In the genomic region with DNA sequence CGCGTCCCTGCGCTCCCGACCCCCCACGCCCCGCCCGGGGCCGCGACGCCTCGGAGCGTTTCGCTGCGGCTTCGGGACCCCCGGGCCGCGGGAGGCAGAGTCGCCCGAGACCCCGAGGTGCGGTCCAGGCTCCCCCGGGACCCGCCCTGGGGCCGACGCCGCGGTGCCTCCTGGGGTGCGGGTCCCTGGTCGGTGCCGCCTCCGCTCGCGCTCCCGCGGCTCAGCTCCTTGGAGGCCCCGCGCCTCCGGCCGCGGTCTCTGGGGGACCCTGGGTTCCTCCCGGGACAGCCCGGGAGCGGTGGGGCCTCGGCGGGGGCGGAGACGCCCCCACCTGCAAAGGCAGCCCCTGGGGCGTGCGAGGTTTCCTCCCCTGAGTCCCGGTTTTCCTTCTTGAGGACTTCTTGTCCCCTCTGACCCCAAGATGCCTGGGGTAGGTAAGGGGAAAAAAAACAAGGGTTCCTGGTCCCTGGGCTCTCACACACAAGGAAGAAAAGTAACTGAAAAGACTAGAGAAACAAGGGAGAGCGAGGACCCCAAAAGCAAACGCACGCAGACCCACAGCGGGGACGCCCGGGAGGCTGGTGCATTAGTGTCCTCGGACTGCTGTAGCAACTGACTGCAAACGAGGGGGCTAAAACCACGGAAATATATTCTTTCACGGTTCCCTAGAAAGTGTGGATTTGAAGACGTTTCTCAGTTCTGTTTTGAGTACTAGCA, we compare ENCODE assay signal across 8 cellular contexts. TPM values are rescaled to one million over a fixed set of nuclear protein-coding genes. Genes with fewer than 3 reads are reported as not detected.
DNase-seq lines count a peak whose midpoint lies in the region; ATAC-seq and TF ChIP-seq lines count a peak whose summit lies in the region.

No MANE protein-coding gene starts in this region.

- peaks cover 0 to 15% (median 0%) of the 10 kb centered on the region in 11 experiments; a peak in 5 of 22 replicates for H4K20me1 ChIP-seq in BLaER1 treated with 17β-estradiol and CSF1 and Interleukin-3, amounts not matched to agents 10 nM and 100 nM

- H3K9ac ChIP-seq in BLaER1 treated with 17β-estradiol and CSF1 and Interleukin-3, amounts not matched to agents 10 nM and 100 nM = peak overlapping the region; percentile 81 to 96 (median 88)

- intact Hi-C loops in heart left ventricle (cut with DNase I) = loop anchor here in 3 of 10 donors (1.0 to 5.0 kb wide), 3 partner anchors 57 to 105 kb away; partner anchors contain the start of gene THOP1 (in 2 of the 3)

- no peak for TF ChIP-seq POLR2A in heart left ventricle (IDR thresholded peaks at IDR 0.05)

- H3K36me3 ChIP-seq in BLaER1 treated with 17β-estradiol and CSF1 and Interleukin-3, amounts not matched to agents 10 nM and 100 nM = peaks cover 23 to 49% (median 33%) of the 10 kb centered on the region in 11 experiments
- H3K36me3 ChIP-seq in WERI-Rb-1 (peaks cover 5% of the 10 kb centered on the region; the same call in 1 of the 2 replicates), heart left ventricle (peaks cover 0 to 6% (median 0%) of the 10 kb centered on the region in 9 donors)

- H3K4me1 ChIP-seq in BLaER1 treated with 17β-estradiol and CSF1 and Interleukin-3, amounts not matched to agents 10 nM and 100 nM = peaks cover 14 to 39% (median 23%) of the 10 kb centered on the region in 10 experiments
- peaks cover 0 to 33% (median 16%) of the 10 kb centered on the region in 12 donors for H3K4me1 ChIP-seq in heart left ventricle

- 2 to 8% (median 5%) methylated on average over 18 to 62 of the region's 62 CpGs for WGBS in heart left ventricle, 4 donors

- no peak for DNase-seq in WERI-Rb-1
- no peak for DNase-seq in heart left ventricle
- no peak for DNase-seq in skeletal muscle cell (ENCODE audit: low read depth)
- no peak for DNase-seq in amniotic stem cell (lab: John Stamatoyannopoulos, UW)
- DNase-seq in left lobe of liver (ENCODE audit: low spot score) = no peak
- DNase-seq in T1000 (lab: John Stamatoyannopoulos, UW) = no peak

- peak overlapping the region; percentile 85 to 100 (median 99) for H3K4me2 ChIP-seq in BLaER1 treated with 17β-estradiol and CSF1 and Interleukin-3, amounts not matched to agents 10 nM and 100 nM

- ATAC-seq in GM21825 (IDR thresholded peaks at IDR 0.05; ENCODE audit: unreplicated experiment) (peak; percentile 23), heart left ventricle (no peak), left lobe of liver (no peak)

- H3K9me3 ChIP-seq in BLaER1 treated with 17β-estradiol and CSF1 and Interleukin-3, amounts not matched to agents 10 nM and 100 nM (replicated peaks in 1 of 11) = peaks cover 61 to 73% (median 69%) of the 10 kb centered on the region in 11 experiments
- H3K9me3 ChIP-seq in WERI-Rb-1 (ENCODE audit: severe bottlenecking) = peaks cover 5% of the 10 kb centered on the region
- peaks cover 0 to 53% (median 16%) of the 10 kb centered on the region in 12 donors for H3K9me3 ChIP-seq in heart left ventricle

- peak overlapping the region; percentile 72 to 96 (median 90) for H3K27ac ChIP-seq in BLaER1 treated with 17β-estradiol and CSF1 and Interleukin-3, amounts not matched to agents 10 nM and 100 nM
- H3K27ac ChIP-seq in WERI-Rb-1 (peak overlapping the region; percentile 54), heart left ventricle (peak overlapping the region; percentile 45 to 99 (median 94))

- H3K27me3 ChIP-seq in BLaER1 treated with 17β-estradiol and CSF1 and Interleukin-3, amounts not matched to agents 10 nM and 100 nM = no peaks in the 10 kb centered on the region
- H3K27me3 ChIP-seq in WERI-Rb-1 (ENCODE audit: insufficient read depth, low read depth, severe bottlenecking) (no peaks in the 10 kb centered on the region), heart left ventricle (no peaks in the 10 kb centered on the region)

- H3K4me3 ChIP-seq in BLaER1 treated with 17β-estradiol and CSF1 and Interleukin-3, amounts not matched to agents 10 nM and 100 nM = peak overlapping the region; percentile 89 to 100 (median 95)
- peak overlapping the region; percentile 66 for H3K4me3 ChIP-seq in WERI-Rb-1 (ENCODE audit: low read depth, low read length)
- H3K4me3 ChIP-seq in heart left ventricle = peak overlapping the region; percentile 60 to 97 (median 81)
- H3K4me3 ChIP-seq in skeletal muscle cell (ENCODE audit: low read depth, low read length) = peak overlapping the region; percentile 78

- no peak for TF ChIP-seq CTCF in WERI-Rb-1 (IDR thresholded peaks at IDR 0.05; ENCODE audit: low read depth, low read length)
- no peak for TF ChIP-seq CTCF in heart left ventricle (IDR thresholded peaks at IDR 0.05)

RNA-seq across cellular contexts. Expression of gene ZNF555, which starts 0.7 kb away (rescaled TPM):
- total RNA-seq in heart left ventricle (10 to 100 TPM in 1 of 9 donors, 1 to 10 TPM in 8; 5.9 to 11.5 (median 8.2) TPM), left lobe of liver (2.0 TPM)
- polyA plus RNA-seq in heart left ventricle = 1 to 10 TPM; 2.7 to 3.8 TPM

RNA-seq across cellular contexts. Expression of gene ZNF554, which starts 22.3 kb away (rescaled TPM):
- 1 to 10 TPM; 2.7 to 6.1 (median 4.6) TPM for total RNA-seq in heart left ventricle
- polyA plus RNA-seq in heart left ventricle = 1 to 10 TPM; 1.4 to 4.3 TPM
- total RNA-seq in left lobe of liver = 2.8 TPM

RNA-seq across cellular contexts. Expression of gene ZNF556, which starts 25.1 kb away (rescaled TPM):
- total RNA-seq in heart left ventricle = under 1 TPM in 2 of 9 donors, not detected in 7; 0.16 to 0.20 TPM
- not detected for polyA plus RNA-seq in heart left ventricle
- total RNA-seq in left lobe of liver = not detected

RNA-seq across cellular contexts. Expression of gene THOP1, which starts 56.7 kb away (rescaled TPM):
- 10 to 100 TPM; 36.8 to 78.7 (median 43.9) TPM for total RNA-seq in heart left ventricle
- 100 to 1,000 TPM in 1 of 2 donors, 10 to 100 TPM in 1; 75.5 to 114 TPM for polyA plus RNA-seq in heart left ventricle
- 33.5 TPM for total RNA-seq in left lobe of liver

RNA-seq across cellular contexts. Expression of gene ZNF57, which starts 58.7 kb away (rescaled TPM):
- total RNA-seq in heart left ventricle = 1 to 10 TPM; 2.1 to 5.6 (median 3.3) TPM
- 1 to 10 TPM; 2.3 to 3.8 TPM for polyA plus RNA-seq in heart left ventricle
- 1.2 TPM for total RNA-seq in left lobe of liver
